Comparison of ENCODE assay signal across 19 cellular contexts in the genomic region with DNA sequence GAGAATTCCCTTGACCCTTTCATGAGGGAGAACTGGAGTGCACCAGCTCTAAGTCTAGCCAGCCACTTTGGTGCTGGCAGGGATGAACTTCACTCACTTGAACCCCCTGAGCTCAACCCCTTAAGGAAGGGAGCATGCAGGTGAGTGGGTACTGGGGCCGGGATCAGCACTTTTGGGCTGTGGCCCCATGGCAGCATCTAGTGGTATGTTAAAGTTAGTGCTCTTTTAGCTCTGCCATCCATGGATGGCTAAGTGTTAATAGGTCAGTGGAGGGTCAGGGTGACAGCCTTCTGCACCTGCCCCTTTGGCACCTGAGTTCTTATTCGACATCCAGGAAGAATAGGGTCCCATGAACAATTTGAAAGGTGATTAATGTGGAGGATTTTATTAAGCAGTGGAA.
"Had no signal": no experiment of that assay in that cellular context is flagged by ENCODE, and none has a peak within 500 bp of the region (broad histone marks: within the 10 kb centered on the region; RNA-seq: fewer than 3 reads in every experiment).

No MANE protein-coding gene starts in this region.

- H3K9me3 ChIP-seq: neutrophil, right lobe of liver, uterus had no signal

- H3K27ac ChIP-seq: heart left ventricle, neutrophil, right lobe of liver, uterus had no signal

- DNase-seq: activated CD4-positive, alpha-beta T cell treated with anti-CD3 and anti-CD28 coated beads for 48 hours; activated CD4-positive, alpha-beta T cell treated with anti-CD3 and anti-CD28 coated beads, Interleukin-2, amount 50 U/mL, for 48 hours; activated CD8-positive, alpha-beta memory T cell treated with anti-CD3 and anti-CD28 coated beads for 24 hours; activated effector memory CD4-positive, alpha-beta T cell treated with anti-CD3 and anti-CD28 coated beads, Interleukin-2, amount 50 U/mL, for 16 hours; activated naive CD4-positive, alpha-beta T cell treated with anti-CD3 and anti-CD28 coated beads, Interleukin-2, amount 10 ng/mL, durations not matched to agents 7 days and 5 days; amygdala; caudate nucleus; cortex of kidney; foreskin fibroblast; heart left ventricle; hypothalamus; naive B cell; nephron progenitor cell; right lobe of liver; stimulated activated CD4-positive, alpha-beta T cell treated with anti-CD3 and anti-CD28 coated beads, Interleukin-2, amount 100 ng/mL, for 48 hours; substantia nigra; uterus had no signal

- H3K36me3 ChIP-seq: heart left ventricle, neutrophil, right lobe of liver, uterus had no signal

- H3K4me3 ChIP-seq: heart left ventricle, right lobe of liver, uterus had no signal

- ATAC-seq: esophagus mucosa, heart left ventricle, right lobe of liver had no signal

- H3K4me1 ChIP-seq: heart left ventricle, right lobe of liver, uterus had no signal

- H3K27me3 ChIP-seq: heart left ventricle, neutrophil, right lobe of liver, uterus had no signal
